ENCODE assay signal across 8 cellular contexts in the genomic region with DNA sequence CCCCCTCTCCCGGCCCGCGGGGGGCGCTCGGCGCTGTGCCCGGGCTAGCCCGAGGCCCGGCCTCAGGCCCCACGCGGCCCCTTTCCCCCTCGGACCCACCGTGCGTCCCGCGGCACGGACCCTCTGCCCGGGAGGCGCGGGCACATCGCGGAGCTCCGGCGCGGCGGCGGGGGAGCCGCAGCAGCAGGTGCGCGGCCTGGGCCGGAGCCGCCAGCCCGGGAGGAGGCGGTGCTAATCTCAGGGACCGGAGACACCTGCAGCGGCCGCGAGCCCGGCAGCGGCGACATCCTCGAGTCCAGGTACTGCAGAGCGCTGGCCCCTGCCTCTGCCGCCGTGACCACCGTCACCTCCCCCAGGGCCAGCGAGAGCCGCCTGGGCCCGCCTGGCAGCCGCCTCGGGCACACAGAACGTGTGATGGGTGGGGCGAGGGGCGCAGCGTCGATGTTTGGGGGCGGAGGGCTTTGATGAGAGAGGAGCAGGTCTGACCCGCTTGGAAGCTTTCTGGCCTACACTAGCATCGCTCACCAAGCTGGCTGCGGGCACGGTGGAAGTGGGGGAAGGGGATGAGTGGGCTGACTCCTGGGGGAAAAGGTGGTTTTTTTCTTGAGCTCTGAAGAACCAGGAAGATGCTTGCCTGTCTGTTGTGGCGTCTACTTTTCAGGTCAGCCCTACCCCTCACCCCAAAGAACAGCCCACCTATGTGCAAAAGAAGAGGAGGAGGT. TPM values are rescaled to one million over a fixed set of nuclear protein-coding genes. Genes with fewer than 3 reads are reported as not detected.
DNase-seq lines count a peak whose midpoint lies in the region; ATAC-seq and TF ChIP-seq lines count a peak whose summit lies in the region.

No MANE protein-coding gene starts in this region.

- H3K9me3 ChIP-seq in CD4-positive, alpha-beta T cell (ENCODE audit: control insufficient read depth, low read length) = no peaks in the 10 kb centered on the region
- no peaks in the 10 kb centered on the region for H3K9me3 ChIP-seq in testis

- POLR2A ChIA-PET in CD4-positive, alpha-beta T cell (lab: Charles Lee) = interaction anchor here (0.6 to 9.6 kb wide), 11 partner anchors 10 to 1996 kb away, joined by 3 to 123 read pairs (median 9); partner anchors contain the start of gene MED7

- H3K4me1 Mint-ChIP-seq in CD4-positive, alpha-beta T cell (ENCODE audit: low read depth) = peaks cover 81% of the 10 kb centered on the region
- peaks cover 51% of the 10 kb centered on the region for H3K4me1 Mint-ChIP-seq in memory B cell

- H3K4me3 ChIP-seq in testis = peak overlapping the region; percentile 67 to 68

- peak overlapping the region; percentile 95 for H3K4me3 Mint-ChIP-seq in CD4-positive, alpha-beta T cell
- peak overlapping the region; percentile 91 for H3K4me3 Mint-ChIP-seq in memory B cell

- H3K27ac ChIP-seq in CD4-positive, alpha-beta T cell (ENCODE audit: low read depth, low read length) = peak overlapping the region; percentile 94
- peak overlapping the region; percentile 78 for H3K27ac ChIP-seq in cingulate gyrus (ENCODE audit: low read depth, low read length)
- no peak overlapping the region for H3K27ac ChIP-seq in testis

- intact Hi-C loops in CD4-positive, alpha-beta T cell (cut with DNase I, micrococcal nuclease) = loop anchor here (2.0 to 5.0 kb wide), 5 partner anchors 14 to 476 kb away; partner anchors contain the start of gene LSM11 (in 1 of the 2)
- intact Hi-C loops in testis (cut with DNase I; ENCODE audit: low total_unique reads) = no loop called here

- no peaks in the 10 kb centered on the region for H3K27me3 Mint-ChIP-seq in CD4-positive, alpha-beta T cell
- no peaks in the 10 kb centered on the region for H3K27me3 Mint-ChIP-seq in memory B cell

- peak overlapping the region; percentile 93 for H3K27ac Mint-ChIP-seq in CD4-positive, alpha-beta T cell
- peak overlapping the region; percentile 98 for H3K27ac Mint-ChIP-seq in memory B cell

- no peaks in the 10 kb centered on the region for H3K4me1 ChIP-seq in testis

- TF ChIP-seq CTCF in CD4-positive, alpha-beta T cell (IDR thresholded peaks at IDR 0.05) = no peak
- no peak for TF ChIP-seq CTCF in testis (IDR thresholded peaks at IDR 0.05)

- peak in 7 of 10 experiments; percentile 25 to 53 (median 44) for DNase-seq in CD4-positive, alpha-beta T cell
- DNase-seq in T-helper 1 cell (peak; percentile 15 to 52 (median 43)), memory B cell (ENCODE audit: low spot score in 2 of 2) (peak; percentile 47 to 66), testis (no peak), HUDEP-2 (lab: John Stamatoyannopoulos, UW; ENCODE audit: unreplicated experiment in 76 of 76) (no peak)

- no peaks in the 10 kb centered on the region for H3K36me3 ChIP-seq in testis (ENCODE audit: low read depth, missing control alignments)

- WGBS in testis, 2 donors = 5 to 18% methylated on average over 3 to 40 of the region's 62 CpGs

- H3K9me3 Mint-ChIP-seq in CD4-positive, alpha-beta T cell = no peaks in the 10 kb centered on the region
- no peaks in the 10 kb centered on the region for H3K9me3 Mint-ChIP-seq in memory B cell

- ATAC-seq in CD4-positive, alpha-beta T cell (ENCODE audit: poor library complexity) = peak; percentile 26
- peak; percentile 71 for ATAC-seq in GM19324 (IDR thresholded peaks at IDR 0.05; ENCODE audit: low FRiP score, unreplicated experiment)
- ATAC-seq in HG03280 (IDR thresholded peaks at IDR 0.05; ENCODE audit: unreplicated experiment) = peak; percentile 64
- ATAC-seq in memory B cell (ENCODE audit: low read depth) = peak; percentile 47

- H3K27me3 ChIP-seq in CD4-positive, alpha-beta T cell (ENCODE audit: control insufficient read depth, insufficient read depth, low read length) = no peaks in the 10 kb centered on the region
- no peaks in the 10 kb centered on the region for H3K27me3 ChIP-seq in testis

- peaks cover 49% of the 10 kb centered on the region for H3K36me3 Mint-ChIP-seq in CD4-positive, alpha-beta T cell (ENCODE audit: low read depth)
- H3K36me3 Mint-ChIP-seq in memory B cell = peaks cover 20% of the 10 kb centered on the region

- CTCF ChIA-PET in CD4-positive, alpha-beta T cell (lab: Charles Lee) = interaction anchor here (0.9 to 2.4 kb wide), 9 partner anchors 9 to 118 kb away, joined by 3 to 6 read pairs (median 3); no protein-coding TSS in a partner anchor

- TF ChIP-seq POLR2A in testis (IDR thresholded peaks at IDR 0.05) = no peak

RNA-seq across cellular contexts. Expression of gene CYFIP2, which starts 0.5 kb away (rescaled TPM):
- total RNA-seq in CD4-positive, alpha-beta T cell = 100 to 1,000 TPM; 271 to 287 TPM
- 10 to 100 TPM; 32.1 to 41.4 TPM for total RNA-seq in testis
- 21.7 TPM for polyA plus RNA-seq in testis (ENCODE audit: insufficient read depth, low read depth, low replicate concordance)

Comparison
In these comparisons a context has a peak if more than half of its experiments do, and no peak if none do; other contexts are left out.
1. DNase-seq: peak in CD4-positive, alpha-beta T cell (7 of 10), T-helper 1 cell (5 of 5) and memory B cell (2 of 2); none in testis (single experiment) and HUDEP-2 (0 of 76).
2. H3K27ac ChIP-seq: peak in CD4-positive, alpha-beta T cell (single experiment) and cingulate gyrus (single experiment); none in testis (0 of 2).
3. RNA of gene CYFIP2, which starts 0.5 kb away (total RNA-seq): 271 to 287 TPM in CD4-positive, alpha-beta T cell; 32.1 to 41.4 TPM in testis; every median in the first group is over 4 times any median in the second.
4. Peak in every context shown above with its lines, with median percentiles within 50 percentile points of each other: ATAC-seq.